In genomic region chr19:4817467-4818277, GRCh38 we compare ENCODE assay signal across 19 cellular contexts. TPM values are rescaled to one million over a fixed set of nuclear protein-coding genes. Genes with fewer than 3 reads are reported as not detected.
DNase-seq lines count a peak whose midpoint lies in the region; ATAC-seq, FAIRE-seq and TF ChIP-seq lines count a peak whose summit lies in the region.
"Had no signal": no experiment of that assay in that cellular context is flagged by ENCODE, and none has a peak within 500 bp of the region (broad histone marks: within the 10 kb centered on the region; RNA-seq: fewer than 3 reads in every experiment).

No MANE protein-coding gene starts in this region.

- no peak overlapping the region for H2AFZ ChIP-seq in endothelial cell of umbilical vein (ENCODE audit: low read depth, low read length)

- CTCF ChIA-PET in RWPE1 (lab: Yijun Ruan, JAX) (interaction anchor here (0.6 to 0.7 kb wide), 2 partner anchors 10 to 13 kb away, joined by 4 to 5 read pairs; no protein-coding TSS in a partner anchor), endothelial cell of umbilical vein (lab: Charles Lee) (interaction anchor here (1.0 to 3.6 kb wide), 5 partner anchors 13 to 34 kb away, joined by 3 to 20 read pairs (median 4); partner anchors contain the start of gene TICAM1)

- ATAC-seq in stimulated activated effector memory CD8-positive, alpha-beta T cell treated with anti-CD3 and anti-CD28 coated beads, Interleukin-12 subunit alpha, Interleukin-12 subunit beta, amount 100 ng/mL, for 72 hours: no peak
- ATAC-seq in HG02759 (IDR thresholded peaks at IDR 0.05; ENCODE audit: unreplicated experiment): no peak

- TSS peak; percentile 10 for BruUV-seq in endothelial cell of umbilical vein (replicated peaks; lab: Mats Ljungman, UMichigan)

- H3K4me1 ChIP-seq in endothelial cell of umbilical vein (ENCODE audit: control insufficient read depth, extremely low read depth, insufficient read depth, low read length): peaks cover 5% of the 10 kb centered on the region

- DNase-seq in activated T-cell treated with anti-CD3 and anti-CD28 coated beads, Interleukin-2, amount 50 U/mL, for 24 hours: no peak
- no peak for DNase-seq in activated T-cell treated with anti-CD3 and anti-CD28 coated beads, Interleukin-2, amount 50 U/mL, for 48 hours
- DNase-seq in RWPE1 (ENCODE audit: low spot score) (no peak), endothelial cell of umbilical vein (ENCODE audit: low read depth, low spot score) (no peak), superior temporal gyrus (ENCODE audit: extremely low spot score) (no peak), posterior cingulate gyrus (no peak)
- DNase-seq in stimulated activated effector memory CD8-positive, alpha-beta T cell treated with anti-CD3 and anti-CD28 coated beads, Interleukin-12 subunit alpha, Interleukin-12 subunit beta, amount 100 ng/mL, for 72 hours (ENCODE audit: low spot score in 2 of 2): no peak
- DNase-seq: AML-193, DMS79 treated with DMSO at 0.1 percent for 48 hours, HCEC 1CT, NCI-H1417, NCI-H187, NCI-H2107, NCI-H2227 treated with DMSO at 0.1 percent for 48 hours, NCI-H524, RPMI8226 had no signal

- peak overlapping the region; percentile 55 for H3K27ac Mint-ChIP-seq in activated T-cell treated with anti-CD3 and anti-CD28 coated beads, Interleukin-2, amount 50 U/mL, for 24 hours
- H3K27ac Mint-ChIP-seq in stimulated activated effector memory CD8-positive, alpha-beta T cell treated with anti-CD3 and anti-CD28 coated beads, Interleukin-12 subunit alpha, Interleukin-12 subunit beta, amount 100 ng/mL, for 72 hours: peak overlapping the region; percentile 45

- H3K36me3 ChIP-seq in endothelial cell of umbilical vein (ENCODE audit: control insufficient read depth in 2 of 2, extremely low read depth in 1 of 2, insufficient read depth in 2 of 2, low read length in 2 of 2): peaks cover 0 to 13% of the 10 kb centered on the region in 2 experiments

- H3K4me3 ChIP-seq in endothelial cell of umbilical vein (replicated peaks in 1 of 3; ENCODE audit: insufficient read depth in 1 of 3, low read depth in 1 of 3, low read length in 3 of 3): no peak overlapping the region

- no peaks in the 10 kb centered on the region for H3K9me1 ChIP-seq in endothelial cell of umbilical vein (replicated peaks; ENCODE audit: control insufficient read depth, extremely low read depth, insufficient read depth, low read length)

- H3K27ac ChIP-seq in RWPE1: peak overlapping the region; percentile 63
- H3K27ac ChIP-seq in endothelial cell of umbilical vein (ENCODE audit: insufficient read depth, low read depth, low read length): no peak overlapping the region
- H3K27ac ChIP-seq: 22Rv1 had no signal

- peaks cover 21% of the 10 kb centered on the region for H3K4me1 Mint-ChIP-seq in activated T-cell treated with anti-CD3 and anti-CD28 coated beads, Interleukin-2, amount 50 U/mL, for 24 hours (ENCODE audit: low read depth)
- H3K4me1 Mint-ChIP-seq in stimulated activated effector memory CD8-positive, alpha-beta T cell treated with anti-CD3 and anti-CD28 coated beads, Interleukin-12 subunit alpha, Interleukin-12 subunit beta, amount 100 ng/mL, for 72 hours: peaks cover 32% of the 10 kb centered on the region

- no peak overlapping the region for H3K4me2 ChIP-seq in endothelial cell of umbilical vein (ENCODE audit: insufficient read depth, low read length)

- no peaks in the 10 kb centered on the region for H3K9me3 Mint-ChIP-seq in activated T-cell treated with anti-CD3 and anti-CD28 coated beads, Interleukin-2, amount 50 U/mL, for 24 hours
- H3K9me3 Mint-ChIP-seq in stimulated activated effector memory CD8-positive, alpha-beta T cell treated with anti-CD3 and anti-CD28 coated beads, Interleukin-12 subunit alpha, Interleukin-12 subunit beta, amount 100 ng/mL, for 72 hours: no peaks in the 10 kb centered on the region

- H3K79me2 ChIP-seq in endothelial cell of umbilical vein (ENCODE audit: control insufficient read depth, insufficient read depth, low read length): peaks cover 1% of the 10 kb centered on the region

- no peak for TF ChIP-seq POLR2A in endothelial cell of umbilical vein (IDR thresholded peaks at IDR 0.05; ENCODE audit: low read depth, low read length)

- H3K36me3 Mint-ChIP-seq in activated T-cell treated with anti-CD3 and anti-CD28 coated beads, Interleukin-2, amount 50 U/mL, for 24 hours (ENCODE audit: low read depth): peaks cover 50% of the 10 kb centered on the region
- peaks cover 68% of the 10 kb centered on the region for H3K36me3 Mint-ChIP-seq in stimulated activated effector memory CD8-positive, alpha-beta T cell treated with anti-CD3 and anti-CD28 coated beads, Interleukin-12 subunit alpha, Interleukin-12 subunit beta, amount 100 ng/mL, for 72 hours

- TF ChIP-seq CTCF in RWPE1 (conservative IDR thresholded peaks at IDR 0.05; ENCODE audit: low read depth): no peak
- TF ChIP-seq CTCF in endothelial cell of umbilical vein (IDR thresholded peaks at IDR 0.05; ENCODE audit: extremely low read depth in 1 of 2, insufficient read depth in 1 of 2, low read depth in 1 of 2, low read length in 2 of 2): no peak

- no peak overlapping the region for H3K4me3 Mint-ChIP-seq in activated T-cell treated with anti-CD3 and anti-CD28 coated beads, Interleukin-2, amount 50 U/mL, for 24 hours
- H3K4me3 Mint-ChIP-seq in stimulated activated effector memory CD8-positive, alpha-beta T cell treated with anti-CD3 and anti-CD28 coated beads, Interleukin-12 subunit alpha, Interleukin-12 subunit beta, amount 100 ng/mL, for 72 hours: no peak overlapping the region

- intact Hi-C loops in endothelial cell of umbilical vein (cut with micrococcal nuclease) (no loop called here), posterior cingulate gyrus (cut with DNase I) (no loop called here)

- H3K9me3 ChIP-seq in endothelial cell of umbilical vein (replicated peaks; ENCODE audit: control insufficient read depth, insufficient read depth, low read length): no peaks in the 10 kb centered on the region

- no peak overlapping the region for H3K9ac ChIP-seq in endothelial cell of umbilical vein (replicated peaks; ENCODE audit: extremely low read depth, insufficient read depth, low read length)

- dilution Hi-C loops in endothelial cell of umbilical vein (cut with MboI; ENCODE audit: extremely low pct_ligation_motif_present, low sequenced_read_pairs): no loop called here

- no peak for FAIRE-seq in endothelial cell of umbilical vein (lab: Jason Lieb, UNC)

- POLR2A ChIA-PET in RWPE1 (lab: Yijun Ruan, JAX; ENCODE audit: low non-redundant PET) (interaction anchor here (0.6 kb wide), 1 partner anchor 138 kb away, joined by 3 read pairs; no protein-coding TSS in a partner anchor), endothelial cell of umbilical vein (lab: Charles Lee) (no interaction called here)

- H4K20me1 ChIP-seq in endothelial cell of umbilical vein (replicated peaks; ENCODE audit: control insufficient read depth, extremely low read depth, insufficient read depth, low read length): no peaks in the 10 kb centered on the region

- no peaks in the 10 kb centered on the region for H3K27me3 Mint-ChIP-seq in activated T-cell treated with anti-CD3 and anti-CD28 coated beads, Interleukin-2, amount 50 U/mL, for 24 hours

- no peaks in the 10 kb centered on the region for H3K27me3 ChIP-seq in endothelial cell of umbilical vein (ENCODE audit: control insufficient read depth in 2 of 2, insufficient read depth in 2 of 2, low read length in 2 of 2)

TF ChIP-seq in endothelial cell of umbilical vein, 7 proteins besides CTCF, POLR2A, EP300 and RAD21:
- TF ChIP-seq MYC (IDR thresholded peaks at IDR 0.05; ENCODE audit: low read depth, low read length) (no peak), JUN (IDR thresholded peaks at IDR 0.05; ENCODE audit: borderline replicate concordance, insufficient read depth, insufficient read length, low read depth) (no peak), FOS (IDR thresholded peaks at IDR 0.05; ENCODE audit: borderline replicate concordance, insufficient read depth, low read length) (no peak)

RNA-seq across cellular contexts. Expression of gene TICAM1, which starts 13.8 kb away (rescaled TPM):
- total RNA-seq in endothelial cell of umbilical vein: 17.6 and 19.0 TPM in 2 replicates
- polyA plus RNA-seq in endothelial cell of umbilical vein: 4.3 and 4.8 TPM in 2 replicates
- 3.3 and 3.9 TPM in 2 replicates for polyA plus RNA-seq in endothelial cell of umbilical vein (2011; cell fraction: cytosol; rRNA removed)
- polyA plus RNA-seq in endothelial cell of umbilical vein (2011; cell fraction: nucleus; rRNA removed): 2.2 and 2.8 TPM in 2 replicates
- 12.3 and 18.6 TPM in 2 replicates for polyA plus RNA-seq in endothelial cell of umbilical vein (2012)
- 2.4 and 2.5 TPM in 2 replicates for polyA minus RNA-seq in endothelial cell of umbilical vein
- 6.2 TPM for polyA minus RNA-seq in endothelial cell of umbilical vein (2011; cell fraction: cytosol; rRNA and poly(A)+ RNA removed)
- polyA minus RNA-seq in endothelial cell of umbilical vein (2011; cell fraction: nucleus; rRNA and poly(A)+ RNA removed): 1.3 and 2.3 TPM in 2 replicates
- total RNA-seq: G401 had no signal

RNA-seq across cellular contexts. Expression of gene FEM1A, which starts 26.1 kb away (rescaled TPM):
- 11.4 TPM in 2 replicates for total RNA-seq in endothelial cell of umbilical vein
- 5.1 and 5.9 TPM in 2 replicates for polyA plus RNA-seq in endothelial cell of umbilical vein
- polyA plus RNA-seq in endothelial cell of umbilical vein (2011; cell fraction: cytosol; rRNA removed): 4.1 and 5.3 TPM in 2 replicates
- polyA plus RNA-seq in endothelial cell of umbilical vein (2011; cell fraction: nucleus; rRNA removed): 3.6 and 4.0 TPM in 2 replicates
- 0.67 and 0.91 TPM in 2 replicates for polyA plus RNA-seq in endothelial cell of umbilical vein (2012)
- polyA minus RNA-seq in endothelial cell of umbilical vein: 9.4 and 9.6 TPM in 2 replicates
- 10.3 TPM for polyA minus RNA-seq in endothelial cell of umbilical vein (2011; cell fraction: cytosol; rRNA and poly(A)+ RNA removed)
- polyA minus RNA-seq in endothelial cell of umbilical vein (2011; cell fraction: nucleus; rRNA and poly(A)+ RNA removed): 5.0 and 7.3 TPM in 2 replicates

RNA-seq across cellular contexts. Expression of gene PLIN3, which starts 49.8 kb away (rescaled TPM):
- 76.8 and 77.9 TPM in 2 replicates for total RNA-seq in endothelial cell of umbilical vein
- polyA plus RNA-seq in endothelial cell of umbilical vein: 88.9 and 90.0 TPM in 2 replicates
- 57.6 and 69.6 TPM in 2 replicates for polyA plus RNA-seq in endothelial cell of umbilical vein (2011; cell fraction: cytosol; rRNA removed)
- polyA plus RNA-seq in endothelial cell of umbilical vein (2011; cell fraction: nucleus; rRNA removed): 21.7 and 23.4 TPM in 2 replicates
- polyA plus RNA-seq in endothelial cell of umbilical vein (2012): 72.7 and 91.1 TPM in 2 replicates
- 46.3 and 69.7 TPM in 2 replicates for polyA minus RNA-seq in endothelial cell of umbilical vein
- polyA minus RNA-seq in endothelial cell of umbilical vein (2011; cell fraction: cytosol; rRNA and poly(A)+ RNA removed): 93.0 TPM
- 17.7 and 24.2 TPM in 2 replicates for polyA minus RNA-seq in endothelial cell of umbilical vein (2011; cell fraction: nucleus; rRNA and poly(A)+ RNA removed)
